Comparison of ENCODE assay signal across 8 cellular contexts in genomic region chr2:234496442-234496834, GRCh38. TPM values are rescaled to one million over a fixed set of nuclear protein-coding genes. Genes with fewer than 3 reads are reported as not detected.
DNase-seq lines count a peak whose midpoint lies in the region; ATAC-seq, FAIRE-seq and TF ChIP-seq lines count a peak whose summit lies in the region.

No MANE protein-coding gene starts in this region.

- H3K27me3 ChIP-seq in DOHH2 (ENCODE audit: control insufficient read depth, low read length) (peaks cover 25% of the 10 kb centered on the region), endothelial cell of umbilical vein (ENCODE audit: control insufficient read depth in 2 of 2, insufficient read depth in 2 of 2, low read length in 2 of 2) (no peaks in the 10 kb centered on the region)

- H3F3A ChIP-seq in DOHH2 (ENCODE audit: control insufficient read depth, insufficient read depth) = peaks cover 14% of the 10 kb centered on the region

- POLR2A ChIA-PET in endothelial cell of umbilical vein (lab: Charles Lee) = interaction anchor here (0.9 kb wide), 1 partner anchor 74 kb away, joined by 3 read pairs; no protein-coding TSS in a partner anchor

- H3K27ac ChIP-seq in DOHH2 (ENCODE audit: low read depth, low read length) = no peak overlapping the region
- H3K27ac ChIP-seq in endothelial cell of umbilical vein (ENCODE audit: insufficient read depth, low read depth, low read length) = peak overlapping the region; percentile 43

- BruUV-seq in endothelial cell of umbilical vein (replicated peaks; lab: Mats Ljungman, UMichigan) = no TSS peak

- TF ChIP-seq RAD21 in Ishikawa (IDR thresholded peaks at IDR 0.05; ENCODE audit: low read depth) = no peak

- no peak for TF ChIP-seq CTCF in DOHH2 (IDR thresholded peaks at IDR 0.05; ENCODE audit: low read depth, low read length, poor library complexity, severe bottlenecking)
- TF ChIP-seq CTCF in endothelial cell of umbilical vein (IDR thresholded peaks at IDR 0.05; ENCODE audit: extremely low read depth in 1 of 2, insufficient read depth in 1 of 2, low read depth in 1 of 2, low read length in 2 of 2) = no peak

- H3K9me3 Mint-ChIP-seq in activated CD4-positive, alpha-beta T cell treated with anti-CD3 and anti-CD28 coated beads, Interleukin-2, amount 10 ng/mL, durations not matched to agents 24 days and 14 days = no peaks in the 10 kb centered on the region
- H3K9me3 Mint-ChIP-seq in naive B cell = no peaks in the 10 kb centered on the region

- peaks cover 50% of the 10 kb centered on the region for H3K4me1 Mint-ChIP-seq in activated CD4-positive, alpha-beta T cell treated with anti-CD3 and anti-CD28 coated beads, Interleukin-2, amount 10 ng/mL, durations not matched to agents 24 days and 14 days
- H3K4me1 Mint-ChIP-seq in naive B cell = peaks cover 40 to 62% (median 48%) of the 10 kb centered on the region in 3 donors

- H3K36me3 ChIP-seq in DOHH2 (ENCODE audit: control insufficient read depth, low read length) = no peaks in the 10 kb centered on the region
- no peaks in the 10 kb centered on the region for H3K36me3 ChIP-seq in endothelial cell of umbilical vein (ENCODE audit: control insufficient read depth in 2 of 2, extremely low read depth in 1 of 2, insufficient read depth in 2 of 2, low read length in 2 of 2)

- H3K4me3 ChIP-seq in DOHH2 (ENCODE audit: low read length) (peak overlapping the region; percentile 80), endothelial cell of umbilical vein (replicated peaks in 1 of 3; ENCODE audit: insufficient read depth in 1 of 3, low read depth in 1 of 3, low read length in 3 of 3) (peak overlapping the region in 2 of 3 experiments; percentile 47 to 69)

- dilution Hi-C loops in endothelial cell of umbilical vein (cut with MboI; ENCODE audit: extremely low pct_ligation_motif_present, low sequenced_read_pairs) = no loop called here

- DNase-seq in activated CD4-positive, alpha-beta T cell treated with anti-CD3 and anti-CD28 coated beads, Interleukin-2, amount 10 ng/mL, durations not matched to agents 24 days and 14 days = peak; percentile 90
- no peak for DNase-seq in endothelial cell of umbilical vein (ENCODE audit: low read depth, low spot score)
- DNase-seq in naive B cell = peak; percentile 69
- no peak for DNase-seq in NCI-H187 (lab: John Stamatoyannopoulos, UW)
- DNase-seq in HUDEP-2 (lab: John Stamatoyannopoulos, UW; ENCODE audit: unreplicated experiment in 76 of 76) = no peak

- H3K27me3 Mint-ChIP-seq in activated CD4-positive, alpha-beta T cell treated with anti-CD3 and anti-CD28 coated beads, Interleukin-2, amount 10 ng/mL, durations not matched to agents 24 days and 14 days = no peaks in the 10 kb centered on the region
- H3K27me3 Mint-ChIP-seq in naive B cell = peaks cover 0 to 4% (median 0%) of the 10 kb centered on the region in 3 donors

- peak overlapping the region; percentile 85 for H2AFZ ChIP-seq in endothelial cell of umbilical vein (ENCODE audit: low read depth, low read length)

- no peaks in the 10 kb centered on the region for H4K20me1 ChIP-seq in DOHH2 (ENCODE audit: control insufficient read depth, insufficient read depth, low read depth, low read length)
- no peaks in the 10 kb centered on the region for H4K20me1 ChIP-seq in endothelial cell of umbilical vein (replicated peaks; ENCODE audit: control insufficient read depth, extremely low read depth, insufficient read depth, low read length)

- TF ChIP-seq POLR2A in endothelial cell of umbilical vein (IDR thresholded peaks at IDR 0.05; ENCODE audit: low read depth, low read length) = no peak

- no peaks in the 10 kb centered on the region for H3K9me2 ChIP-seq in DOHH2 (replicated peaks; ENCODE audit: control insufficient read depth, low read length)

- peaks cover 18% of the 10 kb centered on the region for H3K4me1 ChIP-seq in DOHH2 (ENCODE audit: control insufficient read depth, low read length)
- H3K4me1 ChIP-seq in endothelial cell of umbilical vein (ENCODE audit: control insufficient read depth, extremely low read depth, insufficient read depth, low read length) = peaks cover 16% of the 10 kb centered on the region

- no peaks in the 10 kb centered on the region for H3K9me1 ChIP-seq in endothelial cell of umbilical vein (replicated peaks; ENCODE audit: control insufficient read depth, extremely low read depth, insufficient read depth, low read length)

- ATAC-seq in GM21619 (IDR thresholded peaks at IDR 0.05; ENCODE audit: unreplicated experiment) = peak; percentile 48
- ATAC-seq in naive B cell (ENCODE audit: low read depth in 2 of 2) = peak; percentile 63 to 66

- peaks cover 32% of the 10 kb centered on the region for H3K36me3 Mint-ChIP-seq in activated CD4-positive, alpha-beta T cell treated with anti-CD3 and anti-CD28 coated beads, Interleukin-2, amount 10 ng/mL, durations not matched to agents 24 days and 14 days (ENCODE audit: low read depth)
- peaks cover 15 to 16% of the 10 kb centered on the region in 2 donors for H3K36me3 Mint-ChIP-seq in naive B cell

- CTCF ChIA-PET in endothelial cell of umbilical vein (lab: Charles Lee) = interaction anchor here (0.9 to 4.8 kb wide), 19 partner anchors 48 to 621 kb away, joined by 3 to 81 read pairs (median 4); no protein-coding TSS in a partner anchor

- H3K27ac Mint-ChIP-seq in activated CD4-positive, alpha-beta T cell treated with anti-CD3 and anti-CD28 coated beads, Interleukin-2, amount 10 ng/mL, durations not matched to agents 24 days and 14 days = peak overlapping the region; percentile 94
- H3K27ac Mint-ChIP-seq in naive B cell = peak overlapping the region; percentile 86 to 97 (median 94)

- H3K79me2 ChIP-seq in DOHH2 (ENCODE audit: control insufficient read depth, low read length) (peaks cover 6% of the 10 kb centered on the region; the same call in 1 of the 2 replicates), endothelial cell of umbilical vein (ENCODE audit: control insufficient read depth, insufficient read depth, low read length) (no peaks in the 10 kb centered on the region)

- H3K9ac ChIP-seq in endothelial cell of umbilical vein (replicated peaks; ENCODE audit: extremely low read depth, insufficient read depth, low read length) = peak overlapping the region; percentile 55

- peak; percentile 8 for FAIRE-seq in endothelial cell of umbilical vein (lab: Jason Lieb, UNC)

- peak overlapping the region; percentile 89 for H3K4me2 ChIP-seq in DOHH2 (ENCODE audit: low read length)
- peak overlapping the region; percentile 77 for H3K4me2 ChIP-seq in endothelial cell of umbilical vein (ENCODE audit: insufficient read depth, low read length)

- intact Hi-C loops in activated CD4-positive, alpha-beta T cell treated with anti-CD3 and anti-CD28 coated beads, Interleukin-2, amount 10 ng/mL, durations not matched to agents 24 days and 14 days (cut with micrococcal nuclease) = no loop called here
- intact Hi-C loops in endothelial cell of umbilical vein (cut with micrococcal nuclease) = loop anchor here (1.0 to 2.0 kb wide), 5 partner anchors 74 to 642 kb away; partner anchors contain the start of gene HJURP

- peak overlapping the region; percentile 90 for H3K4me3 Mint-ChIP-seq in activated CD4-positive, alpha-beta T cell treated with anti-CD3 and anti-CD28 coated beads, Interleukin-2, amount 10 ng/mL, durations not matched to agents 24 days and 14 days
- H3K4me3 Mint-ChIP-seq in naive B cell = peak overlapping the region; percentile 87 to 98 (median 96)

- H3K9me3 ChIP-seq in DOHH2 (ENCODE audit: control insufficient read depth, insufficient read depth, low read length) = no peaks in the 10 kb centered on the region
- no peaks in the 10 kb centered on the region for H3K9me3 ChIP-seq in endothelial cell of umbilical vein (replicated peaks; ENCODE audit: control insufficient read depth, insufficient read depth, low read length)

- no peak for TF ChIP-seq EP300 in Ishikawa (IDR thresholded peaks at IDR 0.05; ENCODE audit: borderline replicate concordance)

TF ChIP-seq in Ishikawa, 13 proteins besides CTCF, POLR2A, EP300 and RAD21:
- no peak for TF ChIP-seq TAF1 (IDR thresholded peaks at IDR 0.05; ENCODE audit: low read depth)
- TF ChIP-seq, protein P1, sequence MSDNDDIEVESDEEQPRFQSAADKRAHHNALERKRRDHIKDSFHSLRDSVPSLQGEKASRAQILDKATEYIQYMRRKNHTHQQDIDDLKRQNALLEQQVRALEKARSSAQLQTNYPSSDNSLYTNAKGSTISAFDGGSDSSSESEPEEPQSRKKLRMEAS (IDR thresholded peaks at IDR 0.05) = 0 out of 2 replicates have a peak, but pooled peaks have one; percentile 8

TF ChIP-seq in endothelial cell of umbilical vein, 7 proteins besides CTCF, POLR2A, EP300 and RAD21:
- TF ChIP-seq MYC (IDR thresholded peaks at IDR 0.05; ENCODE audit: low read depth, low read length) (no peak), FOS (IDR thresholded peaks at IDR 0.05; ENCODE audit: borderline replicate concordance, insufficient read depth, low read length) (no peak), EZH2 (IDR thresholded peaks at IDR 0.05; ENCODE audit: borderline replicate concordance, low read depth, low read length, severe bottlenecking) (no peak)
- TF ChIP-seq, protein P1 (IDR thresholded peaks at IDR 0.05; ENCODE audit: insufficient read depth, insufficient read length) = no peak

RNA-seq across cellular contexts. Expression of gene ARL4C, which starts 0.4 kb away (rescaled TPM):
- 43.2 and 45.0 TPM in 2 replicates for total RNA-seq in activated CD4-positive, alpha-beta T cell treated with anti-CD3 and anti-CD28 coated beads, Interleukin-2, amount 10 ng/mL, durations not matched to agents 24 days and 14 days
- 8.3 and 10.5 TPM in 2 replicates for total RNA-seq in endothelial cell of umbilical vein
- polyA plus RNA-seq in endothelial cell of umbilical vein = 4.7 and 5.5 TPM in 2 replicates
- polyA plus RNA-seq in endothelial cell of umbilical vein (2011; cell fraction: cytosol; rRNA removed) = 3.9 and 4.9 TPM in 2 replicates
- 4.9 and 5.7 TPM in 2 replicates for polyA plus RNA-seq in endothelial cell of umbilical vein (2011; cell fraction: nucleus; rRNA removed)
- 10.0 and 11.3 TPM in 2 replicates for polyA plus RNA-seq in endothelial cell of umbilical vein (2012)
- polyA minus RNA-seq in endothelial cell of umbilical vein = 6.0 and 6.1 TPM in 2 replicates
- not detected for polyA minus RNA-seq in endothelial cell of umbilical vein (2011; cell fraction: cytosol; rRNA and poly(A)+ RNA removed)
- polyA minus RNA-seq in endothelial cell of umbilical vein (2011; cell fraction: nucleus; rRNA and poly(A)+ RNA removed) = 5.5 and 6.3 TPM in 2 replicates
- 10 to 100 TPM; 18.2 to 37.1 (median 28.5) TPM for polyA plus RNA-seq in naive B cell (ENCODE audit: low read depth in 6 of 6)

Comparison
In these comparisons a context has a peak if more than half of its experiments do, and no peak if none do; other contexts are left out.
1. DNase-seq: peak in activated CD4-positive, alpha-beta T cell treated with anti-CD3 and anti-CD28 coated beads, Interleukin-2, amount 10 ng/mL, durations not matched to agents 24 days and 14 days (single experiment) and naive B cell (single experiment); none in endothelial cell of umbilical vein (single experiment), NCI-H187 (0 of 2) and HUDEP-2 (0 of 76).